1 cellular context compared by ENCODE assay signal in the genomic region with DNA sequence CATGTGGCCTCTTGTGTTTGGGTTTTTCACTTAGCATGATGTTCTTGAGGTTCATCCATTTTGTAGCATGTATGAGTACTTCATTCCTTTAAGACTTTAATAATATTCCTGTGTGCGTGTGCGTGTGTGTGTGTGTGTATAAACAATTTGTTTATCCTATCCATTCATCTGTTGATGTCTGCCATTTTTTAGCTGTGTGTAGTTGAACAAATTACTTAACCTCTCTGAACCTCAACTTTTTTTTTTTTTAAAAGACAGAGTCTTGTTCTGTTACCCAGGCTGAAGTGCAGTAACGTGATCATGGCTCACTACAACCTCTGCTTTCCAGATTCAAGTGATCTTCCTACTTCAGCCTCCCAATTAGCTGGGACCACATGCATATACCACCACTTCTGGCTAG.
TF ChIP-seq lines count a peak whose summit lies in the region.

No MANE protein-coding gene starts in this region.

TF ChIP-seq in HEK293, 187 proteins besides CTCF, POLR2A, EP300 and RAD21 (continued from another document):
- TF ChIP-seq, protein P1, sequence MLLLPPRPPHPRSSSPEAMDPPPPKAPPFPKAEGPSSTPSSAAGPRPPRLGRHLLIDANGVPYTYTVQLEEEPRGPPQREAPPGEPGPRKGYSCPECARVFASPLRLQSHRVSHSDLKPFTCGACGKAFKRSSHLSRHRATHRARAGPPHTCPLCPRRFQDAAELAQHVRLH (tag by site-specific recombination; IDR thresholded peaks at IDR 0.05), result 0 out of 2 replicates have a peak, but pooled peaks have one; percentile 43
- TF ChIP-seq KLF10 (tag by site-specific recombination; IDR thresholded peaks at IDR 0.05) (no peak), ZNF501 (tag by site-specific recombination; IDR thresholded peaks at IDR 0.05) (no peak), ZNF514 (tag by site-specific recombination; IDR thresholded peaks at IDR 0.05) (no peak)
